8 cellular contexts compared by ENCODE assay signal in the genomic region with DNA sequence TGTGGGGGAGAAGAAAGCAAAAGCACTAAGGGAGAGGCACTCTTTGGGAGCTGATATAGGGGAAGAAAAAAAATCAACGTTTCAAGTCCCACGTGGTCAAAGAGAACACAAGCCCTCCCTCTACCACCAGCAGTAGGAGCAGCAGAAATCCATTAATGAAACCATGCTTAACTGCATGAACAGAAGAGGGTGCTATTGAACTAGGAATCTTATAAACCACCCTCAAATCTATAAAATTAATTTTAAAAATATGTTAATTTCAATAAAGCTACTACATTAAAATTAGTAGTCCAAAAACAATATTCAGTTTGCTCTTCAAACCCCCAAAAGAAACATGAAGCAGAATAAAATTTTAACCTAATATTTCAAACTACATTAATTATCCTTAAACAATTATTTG.
DNase-seq lines count a peak whose midpoint lies in the region; ATAC-seq and TF ChIP-seq lines count a peak whose summit lies in the region.

No MANE protein-coding gene starts in this region.

- H3K9me3 ChIP-seq in fibroblast of lung (ENCODE audit: control insufficient read depth, insufficient read depth, low read depth, low read length) (peaks cover 2% of the 10 kb centered on the region), left lung (peaks cover 4 to 14% of the 10 kb centered on the region in 2 donors)

- no peaks in the 10 kb centered on the region for H4K20me1 ChIP-seq in fibroblast of lung (ENCODE audit: control insufficient read depth, extremely low read depth, insufficient read depth, low read length)

- TF ChIP-seq CTCF in fibroblast of lung (conservative IDR thresholded peaks at IDR 0.05 in 1 of 2, IDR thresholded peaks at IDR 0.05 in 1 of 2; ENCODE audit: low read depth in 1 of 2, low read length in 2 of 2) = peak; percentile 5 to 15
- TF ChIP-seq CTCF in left lung (IDR thresholded peaks at IDR 0.05) = no peak

- ATAC-seq in stimulated activated naive CD8-positive, alpha-beta T cell treated with anti-CD3 and anti-CD28 coated beads, Interleukin-15, amount 100 ng/mL, for 72 hours = peak; percentile 57
- ATAC-seq in stimulated activated naive CD8-positive, alpha-beta T cell treated with anti-CD3 and anti-CD28 coated beads, Interleukin-15, Interleukin-2, amounts not matched to agents 100 U/mL and 50 U/mL, for 24 hours = no peak
- no peak for ATAC-seq in left lung
- no peak for ATAC-seq in activated T-helper 17 cell treated with anti-CD3 and anti-CD28 coated beads, Interleukin-2, amount 50 U/mL, for 72 hours (replicated peaks)

- H3K4me1 ChIP-seq in fibroblast of lung (ENCODE audit: control insufficient read depth, extremely low read depth, insufficient read depth, low read length) = no peaks in the 10 kb centered on the region
- H3K4me1 ChIP-seq in left lung = no peaks in the 10 kb centered on the region

- no peaks in the 10 kb centered on the region for H3K36me3 Mint-ChIP-seq in activated T-helper 17 cell treated with anti-CD3 and anti-CD28 coated beads, Interleukin-2, amount 50 U/mL, for 72 hours (ENCODE audit: low read depth)

- H3K4me3 Mint-ChIP-seq in stimulated activated naive CD8-positive, alpha-beta T cell treated with anti-CD3 and anti-CD28 coated beads, Interleukin-15, amount 100 ng/mL, for 72 hours = no peak overlapping the region
- H3K4me3 Mint-ChIP-seq in activated T-helper 17 cell treated with anti-CD3 and anti-CD28 coated beads, Interleukin-2, amount 50 U/mL, for 72 hours = no peak overlapping the region

- intact Hi-C loops in left lung (cut with DNase I) = no loop called here

- no peaks in the 10 kb centered on the region for H3K4me1 Mint-ChIP-seq in stimulated activated naive CD8-positive, alpha-beta T cell treated with anti-CD3 and anti-CD28 coated beads, Interleukin-15, amount 100 ng/mL, for 72 hours
- no peaks in the 10 kb centered on the region for H3K4me1 Mint-ChIP-seq in activated T-helper 17 cell treated with anti-CD3 and anti-CD28 coated beads, Interleukin-2, amount 50 U/mL, for 72 hours

- H3K27ac Mint-ChIP-seq in stimulated activated naive CD8-positive, alpha-beta T cell treated with anti-CD3 and anti-CD28 coated beads, Interleukin-15, amount 100 ng/mL, for 72 hours = no peak overlapping the region
- no peak overlapping the region for H3K27ac Mint-ChIP-seq in activated T-helper 17 cell treated with anti-CD3 and anti-CD28 coated beads, Interleukin-2, amount 50 U/mL, for 72 hours

- H3K27me3 Mint-ChIP-seq in stimulated activated naive CD8-positive, alpha-beta T cell treated with anti-CD3 and anti-CD28 coated beads, Interleukin-15, amount 100 ng/mL, for 72 hours = no peaks in the 10 kb centered on the region
- peaks cover 15% of the 10 kb centered on the region for H3K27me3 Mint-ChIP-seq in activated T-helper 17 cell treated with anti-CD3 and anti-CD28 coated beads, Interleukin-2, amount 50 U/mL, for 72 hours

- H3K79me2 ChIP-seq in fibroblast of lung (ENCODE audit: control insufficient read depth, insufficient read depth, low read length) = no peaks in the 10 kb centered on the region

- no peak overlapping the region for H3K4me2 ChIP-seq in fibroblast of lung (ENCODE audit: extremely low read depth, insufficient read depth, low read length)

- no peak for DNase-seq in stimulated activated naive CD8-positive, alpha-beta T cell treated with anti-CD3 and anti-CD28 coated beads, Interleukin-15, amount 100 ng/mL, for 72 hours
- DNase-seq in stimulated activated naive CD8-positive, alpha-beta T cell treated with anti-CD3 and anti-CD28 coated beads, Interleukin-15, Interleukin-2, amounts not matched to agents 100 U/mL and 50 U/mL, for 24 hours = no peak
- DNase-seq in NCI-H748 (lab: John Stamatoyannopoulos, UW; ENCODE audit: unreplicated experiment) (peak; percentile 64), fibroblast of lung (ENCODE audit: low read depth in 2 of 2) (peak in 1 of 2 donors; percentile 36), anterior cingulate cortex (lab: John Stamatoyannopoulos, UW) (no peak), EL (no peak), left lung (no peak)

- H3K9ac ChIP-seq in fibroblast of lung (ENCODE audit: insufficient read depth, low read length) = no peak overlapping the region

- H3K27me3 ChIP-seq in fibroblast of lung (ENCODE audit: control insufficient read depth, insufficient read depth, low read length) = no peaks in the 10 kb centered on the region
- H3K27me3 ChIP-seq in left lung = peaks cover 0 to 8% of the 10 kb centered on the region in 2 donors

- no peak overlapping the region for H2AFZ ChIP-seq in fibroblast of lung (ENCODE audit: low read length)

- H3K4me3 ChIP-seq in fibroblast of lung (replicated peaks in 1 of 4; ENCODE audit: control extremely low read depth in 1 of 4, insufficient read depth in 1 of 4, low read depth in 3 of 4, low read length in 4 of 4) (no peak overlapping the region), left lung (no peak overlapping the region)

- H3K27ac ChIP-seq in fibroblast of lung (ENCODE audit: insufficient read depth, low read length) = no peak overlapping the region
- H3K27ac ChIP-seq in left lung = no peak overlapping the region

- H3K9me3 Mint-ChIP-seq in stimulated activated naive CD8-positive, alpha-beta T cell treated with anti-CD3 and anti-CD28 coated beads, Interleukin-15, amount 100 ng/mL, for 72 hours = no peaks in the 10 kb centered on the region
- peaks cover 5% of the 10 kb centered on the region for H3K9me3 Mint-ChIP-seq in activated T-helper 17 cell treated with anti-CD3 and anti-CD28 coated beads, Interleukin-2, amount 50 U/mL, for 72 hours

- H3K36me3 ChIP-seq in fibroblast of lung (ENCODE audit: control insufficient read depth, insufficient read depth, low read length) = no peaks in the 10 kb centered on the region
- H3K36me3 ChIP-seq in left lung = no peaks in the 10 kb centered on the region

Comparison
In these comparisons a context has a peak if more than half of its experiments do, and no peak if none do; other contexts are left out.
1. CTCF ChIP-seq: peak in fibroblast of lung (2 of 2); none in left lung (0 of 2).